ENCODE assay signal across 11 cellular contexts in genomic region chr3:25863560-25863959, GRCh38.
DNase-seq lines count a peak whose midpoint lies in the region; ATAC-seq and TF ChIP-seq lines count a peak whose summit lies in the region.
"Had no signal": no experiment of that assay in that cellular context is flagged by ENCODE, and none has a peak within 500 bp of the region (broad histone marks: within the 10 kb centered on the region; RNA-seq: fewer than 3 reads in every experiment).

No MANE protein-coding gene starts in this region.

- H3K4me1 ChIP-seq in OCI-LY1 (ENCODE audit: insufficient read depth, low read length, severe bottlenecking) (no peaks in the 10 kb centered on the region), Peyer's patch (no peaks in the 10 kb centered on the region)

- peak; percentile 24; the same call in 1 of the 2 replicates for TF ChIP-seq CTCF in GM12874 (IDR thresholded peaks at IDR 0.05; ENCODE audit: insufficient read depth, low read depth, low read length)
- peak; percentile 30; the same call in 1 of the 2 replicates for TF ChIP-seq CTCF in OCI-LY1 (IDR thresholded peaks at IDR 0.05; ENCODE audit: low read length)
- TF ChIP-seq CTCF in fibroblast of the aortic adventitia (IDR thresholded peaks at IDR 0.05; ENCODE audit: insufficient read depth, low read length), result peak; percentile 7
- TF ChIP-seq CTCF in Peyer's patch (IDR thresholded peaks at IDR 0.05), result no peak

- H3K9me3 ChIP-seq in OCI-LY1 (ENCODE audit: low read length) (0 out of 2 replicates have a peak, but pooled peaks cover 4% of the 10 kb centered on the region), Peyer's patch (no peaks in the 10 kb centered on the region)

- no peaks in the 10 kb centered on the region for H3K27me3 ChIP-seq in OCI-LY1 (ENCODE audit: insufficient read depth, low read length)
- no peaks in the 10 kb centered on the region for H3K27me3 ChIP-seq in Peyer's patch

- peak; percentile 53 for ATAC-seq in GM21723 (IDR thresholded peaks at IDR 0.05; ENCODE audit: unreplicated experiment)

- no peaks in the 10 kb centered on the region for H3K9me2 ChIP-seq in OCI-LY1 (ENCODE audit: low read depth, low read length)

- H2AFZ ChIP-seq in OCI-LY1 (ENCODE audit: low read length), result no peak overlapping the region

- no peaks in the 10 kb centered on the region for H4K20me1 ChIP-seq in OCI-LY1 (ENCODE audit: insufficient read depth, low read length)

- TF ChIP-seq POLR2A in Peyer's patch (IDR thresholded peaks at IDR 0.05), result no peak

- no peak overlapping the region for H3K27ac ChIP-seq in OCI-LY1 (ENCODE audit: low read depth, low read length, poor library complexity, severe bottlenecking)
- H3K27ac ChIP-seq in Peyer's patch, result no peak overlapping the region
- H3K27ac ChIP-seq: SK-N-MC had no signal

- no peaks in the 10 kb centered on the region for H3K36me3 ChIP-seq in OCI-LY1 (ENCODE audit: insufficient read depth, low read length)
- no peaks in the 10 kb centered on the region for H3K36me3 ChIP-seq in Peyer's patch

- no peaks in the 10 kb centered on the region for H3F3A ChIP-seq in OCI-LY1 (ENCODE audit: insufficient read depth, low read length)

- H3K4me3 ChIP-seq in OCI-LY1 (ENCODE audit: low read depth, low read length, poor library complexity, severe bottlenecking) (no peak overlapping the region), fibroblast of the aortic adventitia (ENCODE audit: low read depth, low read length) (no peak overlapping the region), Peyer's patch (no peak overlapping the region)
- H3K4me3 ChIP-seq: SK-N-MC had no signal

- H3K9ac ChIP-seq in OCI-LY1 (ENCODE audit: low read length), result no peak overlapping the region

- no peak overlapping the region for H3K4me2 ChIP-seq in OCI-LY1 (ENCODE audit: low read length)

- no peak for DNase-seq in fibroblast of the aortic adventitia (ENCODE audit: low read depth)
- no peak for DNase-seq in effector CD8-positive, alpha-beta T cell (lab: John Stamatoyannopoulos, UW)
- no peak for DNase-seq in Peyer's patch
- no peak for DNase-seq in NCI-H2171 (lab: John Stamatoyannopoulos, UW)
- no peak for DNase-seq in T-helper 1 cell
- DNase-seq: activated CD8-positive, alpha-beta memory T cell treated with anti-CD3 and anti-CD28 coated beads, Interleukin-2, amount 50 U/mL, for 4 hours; hypothalamus had no signal

- H3K79me2 ChIP-seq in OCI-LY1 (ENCODE audit: insufficient read depth, low read length), result no peaks in the 10 kb centered on the region

Comparison
In these comparisons a context has a peak if more than half of its experiments do, and no peak if none do; other contexts are left out.
1. CTCF ChIP-seq: peak in GM12874 (single experiment), OCI-LY1 (single experiment) and fibroblast of the aortic adventitia (single experiment); none in Peyer's patch (0 of 6).